8 cellular contexts compared by ENCODE assay signal in the genomic region with DNA sequence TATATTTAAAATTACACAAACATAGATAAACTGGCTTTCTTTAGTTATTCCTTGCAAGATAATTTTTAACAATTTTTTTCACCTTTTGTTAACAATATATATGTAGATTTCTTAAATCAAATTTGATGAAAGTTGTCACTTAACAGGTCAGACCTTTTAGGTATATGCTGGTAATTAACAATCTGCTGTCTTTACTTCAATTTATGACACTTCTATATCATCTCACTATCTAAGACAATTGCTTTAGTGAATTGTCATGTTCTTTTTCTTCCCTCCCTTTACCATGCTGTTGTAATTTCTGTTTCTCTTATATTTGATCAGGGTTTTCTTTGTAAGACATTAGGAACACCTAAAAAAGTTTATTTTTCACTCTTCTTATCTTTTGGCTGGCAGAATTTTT. TPM values are rescaled to one million over a fixed set of nuclear protein-coding genes. Genes with fewer than 3 reads are reported as not detected.
DNase-seq lines count a peak whose midpoint lies in the region; ATAC-seq and TF ChIP-seq lines count a peak whose summit lies in the region.

No MANE protein-coding gene starts in this region.

- DNase-seq in BJ (ENCODE audit: low read depth) (no peak), mammary epithelial cell (no peak), RPMI8226 (no peak), omental fat pad (ENCODE audit: low spot score) (no peak)
- no peak for DNase-seq in natural killer cell treated with Interleukin-12 subunit alpha and Interleukin-12 subunit beta and Interleukin-15 and Interleukin-18, amount 100 ng/mL, for 72 hours (ENCODE audit: low spot score)
- no peak for DNase-seq in activated CD4-positive, CD25-positive, alpha-beta regulatory T cell treated with anti-CD3 and anti-CD28 coated beads, Interleukin-2, amount 50 U/mL, for 72 hours

- intact Hi-C loops in mammary epithelial cell (cut with micrococcal nuclease), result no loop called here

- H3K4me1 ChIP-seq in Loucy (ENCODE audit: insufficient read depth, low read length, poor library complexity, severe bottlenecking), result peaks cover 58% of the 10 kb centered on the region
- peaks cover 25% of the 10 kb centered on the region for H3K4me1 ChIP-seq in mammary epithelial cell (ENCODE audit: insufficient read depth, low read length)

- peak overlapping the region; percentile 40 for H3K27ac ChIP-seq in mammary epithelial cell (ENCODE audit: insufficient read depth, low read depth, low read length)

- peaks cover 12% of the 10 kb centered on the region; the same call in 1 of the 2 replicates for H3F3A ChIP-seq in Loucy (ENCODE audit: low read depth)

- H3K4me2 ChIP-seq in Loucy (ENCODE audit: low read depth, low read length, poor library complexity, severe bottlenecking), result peak overlapping the region; percentile 88
- peak overlapping the region; percentile 83 for H3K4me2 ChIP-seq in mammary epithelial cell (ENCODE audit: insufficient read depth, low read depth, low read length)

- H3K4me1 Mint-ChIP-seq in natural killer cell treated with Interleukin-12 subunit alpha and Interleukin-12 subunit beta and Interleukin-15 and Interleukin-18, amount 100 ng/mL, for 72 hours (ENCODE audit: low read depth in 2 of 2), result peaks cover 70 to 74% of the 10 kb centered on the region in 2 donors

- peak overlapping the region; percentile 93 for H3K4me3 Mint-ChIP-seq in natural killer cell treated with Interleukin-12 subunit alpha and Interleukin-12 subunit beta and Interleukin-15 and Interleukin-18, amount 100 ng/mL, for 72 hours

- peaks cover under 1% of the 10 kb centered on the region for H3K9me3 Mint-ChIP-seq in natural killer cell treated with Interleukin-12 subunit alpha and Interleukin-12 subunit beta and Interleukin-15 and Interleukin-18, amount 100 ng/mL, for 72 hours

- H3K36me3 Mint-ChIP-seq in natural killer cell treated with Interleukin-12 subunit alpha and Interleukin-12 subunit beta and Interleukin-15 and Interleukin-18, amount 100 ng/mL, for 72 hours, result peaks cover 54% of the 10 kb centered on the region

- H4K20me1 ChIP-seq in Loucy (ENCODE audit: insufficient read depth, low read length, poor library complexity, severe bottlenecking), result peaks cover 48% of the 10 kb centered on the region
- no peaks in the 10 kb centered on the region for H4K20me1 ChIP-seq in mammary epithelial cell (ENCODE audit: insufficient read depth, low read length)

- in situ Hi-C loops in mammary epithelial cell (cut with MboI; ENCODE audit: low sequenced_read_pairs in 2 of 2), result no loop called here

- no peaks in the 10 kb centered on the region for H3K9me3 ChIP-seq in Loucy (ENCODE audit: insufficient read depth, low read depth, low read length)
- H3K9me3 ChIP-seq in mammary epithelial cell (replicated peaks; ENCODE audit: insufficient read depth, low read length), result no peaks in the 10 kb centered on the region

- TF ChIP-seq CTCF in BJ (IDR thresholded peaks at IDR 0.05; ENCODE audit: insufficient read depth, low read depth, low read length), result no peak
- TF ChIP-seq CTCF in Loucy (conservative IDR thresholded peaks at IDR 0.05; ENCODE audit: low read length), result no peak
- TF ChIP-seq CTCF in mammary epithelial cell (conservative IDR thresholded peaks at IDR 0.05 in 1 of 2, IDR thresholded peaks at IDR 0.05 in 1 of 2; ENCODE audit: extremely low read depth in 1 of 2, insufficient read depth in 1 of 2, low read depth in 1 of 2, low read length in 2 of 2), result no peak
- TF ChIP-seq CTCF in omental fat pad (IDR thresholded peaks at IDR 0.05), result no peak

- POLR2A ChIA-PET in BJ (lab: Charles Lee), result no interaction called here

- H3K4me3 ChIP-seq in BJ (ENCODE audit: low read depth, low read length) (peak overlapping the region; percentile 48), Loucy (ENCODE audit: low read length, poor library complexity, severe bottlenecking) (peak overlapping the region; percentile 93), mammary epithelial cell (replicated peaks in 1 of 3; ENCODE audit: insufficient read depth in 1 of 3, low read depth in 2 of 3, low read length in 3 of 3) (peak overlapping the region; percentile 54 to 84 (median 79))

- H3K36me3 ChIP-seq in BJ (ENCODE audit: control insufficient read depth, insufficient read depth, low read length) (peaks cover 9% of the 10 kb centered on the region), Loucy (ENCODE audit: insufficient read depth, low read length) (peaks cover 19% of the 10 kb centered on the region), mammary epithelial cell (ENCODE audit: insufficient read depth, low read length) (peaks cover 10% of the 10 kb centered on the region)

- no peaks in the 10 kb centered on the region for H3K9me2 ChIP-seq in Loucy (replicated peaks; ENCODE audit: low read depth, low read length)

- BruUV-seq in mammary epithelial cell (replicated peaks; lab: Mats Ljungman, UMichigan), result no TSS peak

- no peak for ATAC-seq in natural killer cell treated with Interleukin-12 subunit alpha and Interleukin-12 subunit beta and Interleukin-15 and Interleukin-18, amount 100 ng/mL, for 72 hours
- ATAC-seq in omental fat pad (ENCODE audit: low FRiP score) (no peak), HG02588 (IDR thresholded peaks at IDR 0.05; ENCODE audit: unreplicated experiment) (no peak)

- no peaks in the 10 kb centered on the region for H3K27me3 ChIP-seq in BJ (ENCODE audit: control insufficient read depth, insufficient read depth, low read length)
- peaks cover 5% of the 10 kb centered on the region for H3K27me3 ChIP-seq in Loucy (ENCODE audit: insufficient read depth, low read length, poor library complexity, severe bottlenecking)
- H3K27me3 ChIP-seq in mammary epithelial cell (ENCODE audit: insufficient read depth, low read length), result no peaks in the 10 kb centered on the region

- H3K27me3 Mint-ChIP-seq in natural killer cell treated with Interleukin-12 subunit alpha and Interleukin-12 subunit beta and Interleukin-15 and Interleukin-18, amount 100 ng/mL, for 72 hours, result no peaks in the 10 kb centered on the region

- H2AFZ ChIP-seq in Loucy (ENCODE audit: low read length), result no peak overlapping the region
- no peak overlapping the region for H2AFZ ChIP-seq in mammary epithelial cell (ENCODE audit: low read depth, low read length)

- dilution Hi-C loops in mammary epithelial cell (cut with HindIII; ENCODE audit: low sequenced_read_pairs), result no loop called here

- H3K27ac Mint-ChIP-seq in natural killer cell treated with Interleukin-12 subunit alpha and Interleukin-12 subunit beta and Interleukin-15 and Interleukin-18, amount 100 ng/mL, for 72 hours, result peak overlapping the region; percentile 99 to 100

- H3K79me2 ChIP-seq in Loucy (ENCODE audit: insufficient read depth, low read length) (peaks cover 71% of the 10 kb centered on the region), mammary epithelial cell (ENCODE audit: insufficient read depth, low read length) (peaks cover 48% of the 10 kb centered on the region)

- CTCF ChIA-PET in BJ (lab: Yijun Ruan, JAX), result no interaction called here
- CTCF ChIA-PET in mammary epithelial cell (lab: Charles Lee; ENCODE audit: low non-redundant PET), result no interaction called here

- H3K9ac ChIP-seq in Loucy (ENCODE audit: low read depth, low read length, poor library complexity, severe bottlenecking), result peak overlapping the region; percentile 99
- peak overlapping the region; percentile 56 for H3K9ac ChIP-seq in mammary epithelial cell (ENCODE audit: insufficient read depth, low read length)

RNA-seq across cellular contexts. Expression of a gene that starts 2.0 kb away (rescaled TPM):
- polyA plus RNA-seq in BJ (2011; rRNA removed) (81.8 and 129 TPM in 2 replicates), mammary epithelial cell (61.5 TPM)
- polyA minus RNA-seq in BJ (2011; rRNA and poly(A)+ RNA removed), result 44.4 and 48.9 TPM in 2 replicates
- total RNA-seq in mammary epithelial cell (10 to 100 TPM; 57.0 to 93.4 TPM), omental fat pad (100 to 1,000 TPM in 3 of 4 donors, 10 to 100 TPM in 1; 94.5 to 304 (median 131) TPM)
- polyA minus RNA-seq in mammary epithelial cell, result 36.7 TPM
- 100 to 1,000 TPM; 186 to 228 TPM for total RNA-seq in natural killer cell treated with Interleukin-12 subunit alpha and Interleukin-12 subunit beta and Interleukin-15 and Interleukin-18, amount 100 ng/mL, for 72 hours
